1 cellular context compared by ENCODE assay signal in genomic region chr3:184344579-184345350, GRCh38.
TF ChIP-seq lines count a peak whose summit lies in the region.

No MANE protein-coding gene starts in this region.

TF ChIP-seq in K562, 482 proteins besides CTCF, POLR2A, EP300 and RAD21:
- peak; percentile 32; the same call in 1 of the 2 replicates for TF ChIP-seq RBFOX2 (IDR thresholded peaks at IDR 0.05; ENCODE audit: low read depth, low read length)
- no peak for TF ChIP-seq THRB (CRISPR knock-in tag; conservative IDR thresholded peaks at IDR 0.05)
- no peak for TF ChIP-seq NR2C1 (IDR thresholded peaks at IDR 0.05)
- TF ChIP-seq NR2C1 (tag; IDR thresholded peaks at IDR 0.05) = no peak
- TF ChIP-seq CSDE1 (IDR thresholded peaks at IDR 0.05) = no peak
- no peak for TF ChIP-seq KDM2B (CRISPR knock-in tag; IDR thresholded peaks at IDR 0.05)
- no peak for TF ChIP-seq ZBTB17 (CRISPR knock-in tag; IDR thresholded peaks at IDR 0.05)
- no peak for TF ChIP-seq KAT8 (IDR thresholded peaks at IDR 0.05; ENCODE audit: low read depth)
- TF ChIP-seq OTX1 (CRISPR knock-in tag; IDR thresholded peaks at IDR 0.05) = no peak
- TF ChIP-seq ZNF707 (CRISPR knock-in tag; conservative IDR thresholded peaks at IDR 0.05) = no peak
- peak; percentile 63 for TF ChIP-seq POLR2G (IDR thresholded peaks at IDR 0.05; ENCODE audit: low read depth, low read length)
- TF ChIP-seq ZBTB34 (CRISPR knock-in tag; IDR thresholded peaks at IDR 0.05) = no peak
- no peak for TF ChIP-seq RBM17 (IDR thresholded peaks at IDR 0.05; ENCODE audit: borderline replicate concordance, low read depth, low read length)
